In genomic region chr13:48251616-48252081, GRCh38 we compare ENCODE assay signal across 1 cellular context.
TF ChIP-seq lines count a peak whose summit lies in the region.

No MANE protein-coding gene starts in this region.

TF ChIP-seq in HepG2, 621 proteins besides CTCF, POLR2A, EP300 and RAD21:
- TF ChIP-seq ZSCAN31 (CRISPR knock-in tag; IDR thresholded peaks at IDR 0.05; ENCODE audit: low read depth): no peak
- no peak for TF ChIP-seq ZNF263 (CRISPR knock-in tag; IDR thresholded peaks at IDR 0.05)
- no peak for TF ChIP-seq CBX5 (CRISPR knock-in tag; IDR thresholded peaks at IDR 0.05; ENCODE audit: borderline replicate concordance)
- no peak for TF ChIP-seq CREB1 (IDR thresholded peaks at IDR 0.05)
- TF ChIP-seq CREB1 (CRISPR knock-in tag; IDR thresholded peaks at IDR 0.05): no peak
- no peak for TF ChIP-seq MYPOP (CRISPR knock-in tag; IDR thresholded peaks at IDR 0.05)
- no peak for TF ChIP-seq NR3C1 (CRISPR knock-in tag; IDR thresholded peaks at IDR 0.05)
- TF ChIP-seq IRF1 (CRISPR knock-in tag; IDR thresholded peaks at IDR 0.05; ENCODE audit: low read depth): no peak
- TF ChIP-seq ZNF451 (CRISPR knock-in tag; IDR thresholded peaks at IDR 0.05): no peak
- TF ChIP-seq KDM4B (CRISPR knock-in tag; IDR thresholded peaks at IDR 0.05): no peak
- TF ChIP-seq SNAPC4 (CRISPR knock-in tag; IDR thresholded peaks at IDR 0.05): no peak
- no peak for TF ChIP-seq ZNF503 (CRISPR knock-in tag; IDR thresholded peaks at IDR 0.05)
- TF ChIP-seq BCLAF1 (IDR thresholded peaks at IDR 0.05): no peak
- no peak for TF ChIP-seq MAFK (conservative IDR thresholded peaks at IDR 0.05 in 1 of 2, IDR thresholded peaks at IDR 0.05 in 1 of 2; ENCODE audit: low read length in 2 of 2)
- no peak for TF ChIP-seq NCOA2 (CRISPR knock-in tag; IDR thresholded peaks at IDR 0.05)
- no peak for TF ChIP-seq ZFP36L2 (CRISPR knock-in tag; IDR thresholded peaks at IDR 0.05)
- TF ChIP-seq GRHL1 (CRISPR knock-in tag; conservative IDR thresholded peaks at IDR 0.05): no peak
